In genomic region chr17:81828656-81829055, GRCh38 we compare ENCODE assay signal across 33 cellular contexts. TPM values are rescaled to one million over a fixed set of nuclear protein-coding genes. Genes with fewer than 3 reads are reported as not detected.
A peak's percentile ranks its signal among the peaks of the same experiment; 100 is the strongest.
DNase-seq lines count a peak whose midpoint lies in the region; ATAC-seq, FAIRE-seq and TF ChIP-seq lines count a peak whose summit lies in the region.
"Had no signal": no experiment of that assay in that cellular context is flagged by ENCODE, and none has a peak within 500 bp of the region (broad histone marks: within the 10 kb centered on the region; RNA-seq: fewer than 3 reads in every experiment).

No MANE protein-coding gene starts in this region.

- no peak overlapping the region for H3K4me3 ChIP-seq in HepG2 (replicated peaks in 1 of 3; ENCODE audit: insufficient read depth in 1 of 3, low read depth in 2 of 3, low read length in 3 of 3)
- H3K4me3 ChIP-seq: esophagus squamous epithelium, gastroesophageal sphincter, lung, SK-N-MC, spleen, tibial artery had no signal

- DNase-seq in HepG2 (ENCODE audit: low spot score) (no peak), HK-2 (ENCODE audit: unreplicated experiment) (no peak), substantia nigra (lab: John Stamatoyannopoulos, UW) (no peak)
- no peak for DNase-seq in stimulated activated effector memory CD8-positive, alpha-beta T cell treated with anti-CD3 and anti-CD28 coated beads, Interleukin-12 subunit alpha, Interleukin-12 subunit beta, amount 100 ng/mL, for 72 hours (ENCODE audit: low spot score in 2 of 2)
- DNase-seq: activated CD4-positive, alpha-beta T cell treated with anti-CD3 and anti-CD28 coated beads, Interleukin-2, amount 50 U/mL, for 4 hours; activated gamma-delta T cell treated with Interleukin-2 at 50 U/mL for 16 hours; CD8-positive, alpha-beta memory T cell; DMS53; effector memory CD8-positive, alpha-beta T cell; esophagus squamous epithelium; GDM1; MV-4-11; NCI-H510A treated with DMSO at 0.1 percent for 48 hours; NK-92 treated with Interleukin-12 subunit alpha and Interleukin-12 subunit beta, amount 100 ng/mL, for 24 hours; retina; spleen; stimulated activated CD4-positive, alpha-beta T cell treated with anti-CD3 and anti-CD28 coated beads, Interleukin-4, amount 100 ng/mL, for 1 hour; stimulated activated naive CD8-positive, alpha-beta T cell treated with anti-CD3 and anti-CD28 coated beads, Interleukin-15, Interleukin-2, amounts not matched to agents 100 U/mL and 50 U/mL, for 24 hours; tibial artery had no signal

- no peak overlapping the region for H3K27ac ChIP-seq in HepG2 (ENCODE audit: extremely low read length, insufficient read depth, low read length)
- no peak overlapping the region for H3K27ac ChIP-seq in substantia nigra (ENCODE audit: low read depth, low read length, poor library complexity, severe bottlenecking)
- H3K27ac ChIP-seq: gastroesophageal sphincter, KMS-11, tibial artery, VCaP had no signal

- ATAC-seq in HepG2 (no peak), GM21367 (IDR thresholded peaks at IDR 0.05; ENCODE audit: unreplicated experiment) (no peak)
- ATAC-seq in stimulated activated effector memory CD8-positive, alpha-beta T cell treated with anti-CD3 and anti-CD28 coated beads, Interleukin-12 subunit alpha, Interleukin-12 subunit beta, amount 100 ng/mL, for 72 hours: no peak
- ATAC-seq: effector memory CD8-positive, alpha-beta T cell; gastroesophageal sphincter; HCT116; stimulated activated naive CD8-positive, alpha-beta T cell treated with anti-CD3 and anti-CD28 coated beads, Interleukin-15, Interleukin-2, amounts not matched to agents 100 U/mL and 50 U/mL, for 24 hours had no signal

- H3K4me1 Mint-ChIP-seq in stimulated activated effector memory CD8-positive, alpha-beta T cell treated with anti-CD3 and anti-CD28 coated beads, Interleukin-12 subunit alpha, Interleukin-12 subunit beta, amount 100 ng/mL, for 72 hours: peaks cover 35% of the 10 kb centered on the region

- H3K9me3 ChIP-seq in HepG2 (ENCODE audit: low read length): no peaks in the 10 kb centered on the region
- H3K9me3 ChIP-seq: esophagus squamous epithelium, gastroesophageal sphincter, spleen, tibial artery had no signal

- H3K27me3 ChIP-seq in HepG2 (ENCODE audit: control insufficient read depth in 1 of 2, insufficient read depth in 2 of 2, low read length in 2 of 2): no peaks in the 10 kb centered on the region; a peak in 2 of 5 replicates
- H3K27me3 ChIP-seq: esophagus squamous epithelium, gastroesophageal sphincter, spleen, tibial artery had no signal

- no peak for TF ChIP-seq CTCF in HepG2 (CRISPR knock-in tag; IDR thresholded peaks at IDR 0.05)

- no peak for TF ChIP-seq RAD21 in HepG2 (CRISPR knock-in tag; IDR thresholded peaks at IDR 0.05)

- H3K4me3 Mint-ChIP-seq in stimulated activated effector memory CD8-positive, alpha-beta T cell treated with anti-CD3 and anti-CD28 coated beads, Interleukin-12 subunit alpha, Interleukin-12 subunit beta, amount 100 ng/mL, for 72 hours: no peak overlapping the region
- H3K4me3 Mint-ChIP-seq: effector memory CD8-positive, alpha-beta T cell had no signal

- FAIRE-seq in HepG2 (lab: Jason Lieb, UNC): no peak
- FAIRE-seq: colon, GM18507, keratinocyte had no signal

- WGBS in HepG2 (ENCODE audit: low lambda C conversion rate): 84% methylated on average over 6 of the region's 7 CpGs

- TF ChIP-seq EP300 in HepG2 (IDR thresholded peaks at IDR 0.05; ENCODE audit: low read depth in 2 of 2, low read length in 2 of 2): no peak
- TF ChIP-seq EP300 in HepG2 (CRISPR knock-in tag; IDR thresholded peaks at IDR 0.05; ENCODE audit: borderline replicate concordance): no peak

- no TSS peak for BruUV-seq in HepG2 (replicated peaks; lab: Mats Ljungman, UMichigan)

- H3K4me1 ChIP-seq in HepG2 (ENCODE audit: insufficient read depth, low read length): peaks cover 34% of the 10 kb centered on the region

- H3K4me2 ChIP-seq in HepG2 (ENCODE audit: low read depth, low read length): no peak overlapping the region
- H3K4me2 ChIP-seq: KMS-11 had no signal

- no peaks in the 10 kb centered on the region for H3K36me3 ChIP-seq in HepG2 (replicated peaks in 1 of 2; ENCODE audit: control insufficient read depth in 1 of 2, insufficient read depth in 2 of 2, low read length in 2 of 2)

- intact Hi-C loops in HepG2 (cut with micrococcal nuclease; ENCODE audit: unreplicated experiment): no loop called here

- H4K20me1 ChIP-seq in HepG2 (ENCODE audit: insufficient read depth, low read length): no peaks in the 10 kb centered on the region; the same call in 1 of the 2 replicates

- H3K27ac Mint-ChIP-seq in stimulated activated effector memory CD8-positive, alpha-beta T cell treated with anti-CD3 and anti-CD28 coated beads, Interleukin-12 subunit alpha, Interleukin-12 subunit beta, amount 100 ng/mL, for 72 hours: peak overlapping the region; percentile 54

- no peak overlapping the region for H2AFZ ChIP-seq in HepG2 (ENCODE audit: low read length)

- H3K9me3 Mint-ChIP-seq in stimulated activated effector memory CD8-positive, alpha-beta T cell treated with anti-CD3 and anti-CD28 coated beads, Interleukin-12 subunit alpha, Interleukin-12 subunit beta, amount 100 ng/mL, for 72 hours: no peaks in the 10 kb centered on the region
- H3K9me3 Mint-ChIP-seq: CD8-positive, alpha-beta memory T cell; effector memory CD8-positive, alpha-beta T cell had no signal

- CTCF ChIA-PET in HepG2 (lab: Yijun Ruan, JAX; ENCODE audit: low intra/inter-chr PET ratio, low total read pairs): no interaction called here

- TF ChIP-seq POLR2A in HepG2 (IDR thresholded peaks at IDR 0.05; ENCODE audit: insufficient read depth in 1 of 2, low read depth in 2 of 2, low read length in 2 of 2): no peak; a peak in 1 of 4 replicates

- peaks cover 17% of the 10 kb centered on the region for H3K36me3 Mint-ChIP-seq in stimulated activated effector memory CD8-positive, alpha-beta T cell treated with anti-CD3 and anti-CD28 coated beads, Interleukin-12 subunit alpha, Interleukin-12 subunit beta, amount 100 ng/mL, for 72 hours

- peak overlapping the region; percentile 23; the same call in 1 of the 2 replicates for H3K9ac ChIP-seq in HepG2 (ENCODE audit: insufficient read depth, low read depth, low read length)
- H3K9ac ChIP-seq: KMS-11 had no signal

- H3K79me2 ChIP-seq in HepG2 (ENCODE audit: insufficient read depth, low read length): peaks cover 19% of the 10 kb centered on the region

- POLR2A ChIA-PET in HepG2 (lab: Yijun Ruan, JAX): interaction anchor here (0.5 to 1.3 kb wide), 3 partner anchors 21 to 54 kb away, joined by 3 to 4 read pairs (median 3); no protein-coding TSS in a partner anchor

- in situ Hi-C loops in HepG2 (cut with HindIII; ENCODE audit: extremely low pct_ligation_motif_present, low pct_unique_long_range_greater_than_20kb): no loop called here

RNA-seq across cellular contexts. Expression of gene MCRIP1, which starts 4.4 kb away (rescaled TPM):
- 161 TPM for polyA plus RNA-seq in PFSK-1 (2012; ENCODE audit: insufficient read length, low read depth)
- 76.1 and 84.9 TPM in 2 replicates for total RNA-seq in HepG2 (2016; rRNA removed; fragmentation: Illumina TruSeq; extraction: Trizol)
- total RNA-seq in HepG2 (2016; cell fraction: cytosol; rRNA removed; fragmentation: Illumina TruSeq; extraction: Trizol; ENCODE audit: low read depth): 74.8 and 93.7 TPM in 2 replicates
- 73.6 and 90.1 TPM in 2 replicates for total RNA-seq in HepG2 (2016; cell fraction: insoluble cytoplasmic fraction; rRNA removed; fragmentation: Illumina TruSeq; extraction: Trizol)
- total RNA-seq in HepG2 (2016; cell fraction: membrane; rRNA removed; fragmentation: Illumina TruSeq; extraction: Trizol): 97.9 and 116 TPM in 2 replicates
- total RNA-seq in HepG2 (2016; cell fraction: nucleus; rRNA removed; fragmentation: Illumina TruSeq; extraction: Trizol): 29.3 and 32.8 TPM in 2 replicates
- polyA plus RNA-seq in HepG2 (2011; rRNA removed): 79.7 and 113 TPM in 2 replicates
- polyA plus RNA-seq in HepG2 (2011; cell fraction: cytosol; rRNA removed): 95.7 and 150 TPM in 2 replicates
- polyA plus RNA-seq in HepG2 (2011; cell fraction: nucleus; rRNA removed): 122 and 140 TPM in 2 replicates
- 44.7 and 56.7 TPM in 2 replicates for polyA plus RNA-seq in HepG2 (2012)
- 77.4 and 92.8 TPM in 2 replicates for polyA plus RNA-seq in HepG2 (2016; cell fraction: cytosol; fragmentation: Illumina TruSeq; extraction: Trizol; ENCODE audit: low read depth)
- polyA plus RNA-seq in HepG2 (2016; cell fraction: insoluble cytoplasmic fraction; fragmentation: Illumina TruSeq; extraction: Trizol; ENCODE audit: low read depth): 75.3 and 82.0 TPM in 2 replicates
- 86.8 and 108 TPM in 2 replicates for polyA plus RNA-seq in HepG2 (2016; cell fraction: membrane; fragmentation: Illumina TruSeq; extraction: Trizol; ENCODE audit: low read depth)
- 63.7 and 68.1 TPM in 2 replicates for polyA plus RNA-seq in HepG2 (2016; cell fraction: nucleus; fragmentation: Illumina TruSeq; extraction: Trizol; ENCODE audit: insufficient read depth, low read depth)
- polyA minus RNA-seq in HepG2 (2011; rRNA and poly(A)+ RNA removed; ENCODE audit: low replicate concordance): 1.6 and 50.7 TPM in 2 replicates
- 39.9 and 44.0 TPM in 2 replicates for polyA minus RNA-seq in HepG2 (2011; cell fraction: cytosol; rRNA and poly(A)+ RNA removed)
- 12.4 and 13.7 TPM in 2 replicates for polyA minus RNA-seq in HepG2 (2011; cell fraction: nucleus; rRNA and poly(A)+ RNA removed)

RNA-seq across cellular contexts. Expression of gene PPP1R27, which starts 6.2 kb away (rescaled TPM):
- not detected for polyA plus RNA-seq in PFSK-1 (2012; ENCODE audit: insufficient read length, low read depth)
- total RNA-seq in HepG2 (2016; rRNA removed; fragmentation: Illumina TruSeq; extraction: Trizol): 0.69 and 1.00 TPM in 2 replicates
- total RNA-seq in HepG2 (2016; cell fraction: cytosol; rRNA removed; fragmentation: Illumina TruSeq; extraction: Trizol; ENCODE audit: low read depth): 0.71 and 2.3 TPM in 2 replicates
- 1.3 TPM in 1 of 2 replicates, not detected in the other for total RNA-seq in HepG2 (2016; cell fraction: insoluble cytoplasmic fraction; rRNA removed; fragmentation: Illumina TruSeq; extraction: Trizol)
- total RNA-seq in HepG2 (2016; cell fraction: membrane; rRNA removed; fragmentation: Illumina TruSeq; extraction: Trizol): 1.00 and 1.2 TPM in 2 replicates
- total RNA-seq in HepG2 (2016; cell fraction: nucleus; rRNA removed; fragmentation: Illumina TruSeq; extraction: Trizol): 0.91 and 1.8 TPM in 2 replicates
- 0.17 and 0.33 TPM in 2 replicates for polyA plus RNA-seq in HepG2 (2011; rRNA removed)
- 0.55 and 1.1 TPM in 2 replicates for polyA plus RNA-seq in HepG2 (2011; cell fraction: cytosol; rRNA removed)
- 1.6 and 2.8 TPM in 2 replicates for polyA plus RNA-seq in HepG2 (2011; cell fraction: nucleus; rRNA removed)
- polyA plus RNA-seq in HepG2 (2012): 0.34 and 0.52 TPM in 2 replicates
- 0.57 and 1.0 TPM in 2 replicates for polyA plus RNA-seq in HepG2 (2016; cell fraction: cytosol; fragmentation: Illumina TruSeq; extraction: Trizol; ENCODE audit: low read depth)
- 1.7 TPM in 1 of 2 replicates, not detected in the other for polyA plus RNA-seq in HepG2 (2016; cell fraction: insoluble cytoplasmic fraction; fragmentation: Illumina TruSeq; extraction: Trizol; ENCODE audit: low read depth)
- polyA plus RNA-seq in HepG2 (2016; cell fraction: membrane; fragmentation: Illumina TruSeq; extraction: Trizol; ENCODE audit: low read depth): 0.56 TPM in 1 of 2 replicates, not detected in the other
- polyA plus RNA-seq in HepG2 (2016; cell fraction: nucleus; fragmentation: Illumina TruSeq; extraction: Trizol; ENCODE audit: insufficient read depth, low read depth): 2.1 TPM in 1 of 2 replicates, not detected in the other
- polyA minus RNA-seq in HepG2 (2011; rRNA and poly(A)+ RNA removed; ENCODE audit: low replicate concordance): 0.09 and 0.88 TPM in 2 replicates
- not detected in 2 replicates for polyA minus RNA-seq in HepG2 (2011; cell fraction: cytosol; rRNA and poly(A)+ RNA removed)
- polyA minus RNA-seq in HepG2 (2011; cell fraction: nucleus; rRNA and poly(A)+ RNA removed): 1.9 TPM in 1 of 2 replicates, not detected in the other
- total RNA-seq: CD8-positive, alpha-beta memory T cell; esophagus squamous epithelium; gastroesophageal sphincter; lung; RPMI7951; spleen; T-helper 2 cell treated with Interferon-gamma antibody and Interleukin-4, amounts not matched to agents 100 ng/mL and 5 ng/mL, for 36 hours had no signal
- polyA plus RNA-seq: CD8-positive, alpha-beta memory T cell had no signal

RNA-seq across cellular contexts. Expression of gene GCGR, which starts 24.7 kb away (rescaled TPM):
- not detected for polyA plus RNA-seq in PFSK-1 (2012; ENCODE audit: insufficient read length, low read depth)
- total RNA-seq in HepG2 (2016; rRNA removed; fragmentation: Illumina TruSeq; extraction: Trizol): 0.13 TPM in 1 of 2 replicates, not detected in the other
- total RNA-seq in HepG2 (2016; cell fraction: cytosol; rRNA removed; fragmentation: Illumina TruSeq; extraction: Trizol; ENCODE audit: low read depth): not detected in 2 replicates
- total RNA-seq in HepG2 (2016; cell fraction: insoluble cytoplasmic fraction; rRNA removed; fragmentation: Illumina TruSeq; extraction: Trizol): 0.15 TPM in 1 of 2 replicates, not detected in the other
- not detected in 2 replicates for total RNA-seq in HepG2 (2016; cell fraction: membrane; rRNA removed; fragmentation: Illumina TruSeq; extraction: Trizol)
- total RNA-seq in HepG2 (2016; cell fraction: nucleus; rRNA removed; fragmentation: Illumina TruSeq; extraction: Trizol): 0.31 TPM in 1 of 2 replicates, not detected in the other
- 0.04 and 0.27 TPM in 2 replicates for polyA plus RNA-seq in HepG2 (2011; rRNA removed)
- polyA plus RNA-seq in HepG2 (2011; cell fraction: cytosol; rRNA removed): 0.10 and 0.12 TPM in 2 replicates
- polyA plus RNA-seq in HepG2 (2011; cell fraction: nucleus; rRNA removed): 4.7 and 5.5 TPM in 2 replicates
- 0.07 and 0.27 TPM in 2 replicates for polyA plus RNA-seq in HepG2 (2012)
- polyA plus RNA-seq in HepG2 (2016; cell fraction: cytosol; fragmentation: Illumina TruSeq; extraction: Trizol; ENCODE audit: low read depth): not detected in 2 replicates
- polyA plus RNA-seq in HepG2 (2016; cell fraction: insoluble cytoplasmic fraction; fragmentation: Illumina TruSeq; extraction: Trizol; ENCODE audit: low read depth): not detected in 2 replicates
- polyA plus RNA-seq in HepG2 (2016; cell fraction: membrane; fragmentation: Illumina TruSeq; extraction: Trizol; ENCODE audit: low read depth): not detected in 2 replicates
- polyA plus RNA-seq in HepG2 (2016; cell fraction: nucleus; fragmentation: Illumina TruSeq; extraction: Trizol; ENCODE audit: insufficient read depth, low read depth): 0.31 and 0.60 TPM in 2 replicates
- polyA minus RNA-seq in HepG2 (2011; rRNA and poly(A)+ RNA removed; ENCODE audit: low replicate concordance): 0.14 and 0.26 TPM in 2 replicates
- not detected in 2 replicates for polyA minus RNA-seq in HepG2 (2011; cell fraction: cytosol; rRNA and poly(A)+ RNA removed)
- 0.52 and 0.87 TPM in 2 replicates for polyA minus RNA-seq in HepG2 (2011; cell fraction: nucleus; rRNA and poly(A)+ RNA removed)
- total RNA-seq: CD8-positive, alpha-beta memory T cell; esophagus squamous epithelium; omental fat pad; RPMI7951 had no signal
- polyA plus RNA-seq: CD8-positive, alpha-beta memory T cell; keratinocyte had no signal

RNA-seq across cellular contexts. Expression of gene P4HB, which starts 31.7 kb away (rescaled TPM):
- 1,753 TPM for polyA plus RNA-seq in PFSK-1 (2012; ENCODE audit: insufficient read length, low read depth)
- 337 and 782 TPM in 2 replicates for total RNA-seq in HepG2 (2016; rRNA removed; fragmentation: Illumina TruSeq; extraction: Trizol)
- 162 and 167 TPM in 2 replicates for total RNA-seq in HepG2 (2016; cell fraction: cytosol; rRNA removed; fragmentation: Illumina TruSeq; extraction: Trizol; ENCODE audit: low read depth)
- total RNA-seq in HepG2 (2016; cell fraction: insoluble cytoplasmic fraction; rRNA removed; fragmentation: Illumina TruSeq; extraction: Trizol): 282 and 813 TPM in 2 replicates
- total RNA-seq in HepG2 (2016; cell fraction: membrane; rRNA removed; fragmentation: Illumina TruSeq; extraction: Trizol): 299 and 300 TPM in 2 replicates
- total RNA-seq in HepG2 (2016; cell fraction: nucleus; rRNA removed; fragmentation: Illumina TruSeq; extraction: Trizol): 801 and 884 TPM in 2 replicates
- 181 and 185 TPM in 2 replicates for polyA plus RNA-seq in HepG2 (2011; rRNA removed)
- polyA plus RNA-seq in HepG2 (2011; cell fraction: cytosol; rRNA removed): 150 and 176 TPM in 2 replicates
- 517 and 557 TPM in 2 replicates for polyA plus RNA-seq in HepG2 (2011; cell fraction: nucleus; rRNA removed)
- polyA plus RNA-seq in HepG2 (2012): 1,462 and 1,524 TPM in 2 replicates
- 236 TPM in 2 replicates for polyA plus RNA-seq in HepG2 (2016; cell fraction: cytosol; fragmentation: Illumina TruSeq; extraction: Trizol; ENCODE audit: low read depth)
- 494 and 566 TPM in 2 replicates for polyA plus RNA-seq in HepG2 (2016; cell fraction: insoluble cytoplasmic fraction; fragmentation: Illumina TruSeq; extraction: Trizol; ENCODE audit: low read depth)
- polyA plus RNA-seq in HepG2 (2016; cell fraction: membrane; fragmentation: Illumina TruSeq; extraction: Trizol; ENCODE audit: low read depth): 378 and 399 TPM in 2 replicates
- 2,290 and 2,428 TPM in 2 replicates for polyA plus RNA-seq in HepG2 (2016; cell fraction: nucleus; fragmentation: Illumina TruSeq; extraction: Trizol; ENCODE audit: insufficient read depth, low read depth)
- 90.8 and 213 TPM in 2 replicates for polyA minus RNA-seq in HepG2 (2011; rRNA and poly(A)+ RNA removed; ENCODE audit: low replicate concordance)
- polyA minus RNA-seq in HepG2 (2011; cell fraction: cytosol; rRNA and poly(A)+ RNA removed): 303 and 378 TPM in 2 replicates
- polyA minus RNA-seq in HepG2 (2011; cell fraction: nucleus; rRNA and poly(A)+ RNA removed): 250 and 278 TPM in 2 replicates

RNA-seq across cellular contexts. Expression of gene ARHGDIA, which starts 42.5 kb away (rescaled TPM):
- polyA plus RNA-seq in PFSK-1 (2012; ENCODE audit: insufficient read length, low read depth): 1,120 TPM
- total RNA-seq in HepG2 (2016; rRNA removed; fragmentation: Illumina TruSeq; extraction: Trizol): 64.0 and 120 TPM in 2 replicates
- 25.7 and 26.7 TPM in 2 replicates for total RNA-seq in HepG2 (2016; cell fraction: cytosol; rRNA removed; fragmentation: Illumina TruSeq; extraction: Trizol; ENCODE audit: low read depth)
- total RNA-seq in HepG2 (2016; cell fraction: insoluble cytoplasmic fraction; rRNA removed; fragmentation: Illumina TruSeq; extraction: Trizol): 73.7 and 111 TPM in 2 replicates
- total RNA-seq in HepG2 (2016; cell fraction: membrane; rRNA removed; fragmentation: Illumina TruSeq; extraction: Trizol): 68.1 and 73.5 TPM in 2 replicates
- total RNA-seq in HepG2 (2016; cell fraction: nucleus; rRNA removed; fragmentation: Illumina TruSeq; extraction: Trizol): 66.3 and 84.1 TPM in 2 replicates
- polyA plus RNA-seq in HepG2 (2011; rRNA removed): 40.0 and 52.1 TPM in 2 replicates
- polyA plus RNA-seq in HepG2 (2011; cell fraction: cytosol; rRNA removed): 61.3 and 96.2 TPM in 2 replicates
- 174 and 191 TPM in 2 replicates for polyA plus RNA-seq in HepG2 (2011; cell fraction: nucleus; rRNA removed)
- 159 and 169 TPM in 2 replicates for polyA plus RNA-seq in HepG2 (2012)
- polyA plus RNA-seq in HepG2 (2016; cell fraction: cytosol; fragmentation: Illumina TruSeq; extraction: Trizol; ENCODE audit: low read depth): 89.7 and 102 TPM in 2 replicates
- 221 and 287 TPM in 2 replicates for polyA plus RNA-seq in HepG2 (2016; cell fraction: insoluble cytoplasmic fraction; fragmentation: Illumina TruSeq; extraction: Trizol; ENCODE audit: low read depth)
- 171 and 188 TPM in 2 replicates for polyA plus RNA-seq in HepG2 (2016; cell fraction: membrane; fragmentation: Illumina TruSeq; extraction: Trizol; ENCODE audit: low read depth)
- polyA plus RNA-seq in HepG2 (2016; cell fraction: nucleus; fragmentation: Illumina TruSeq; extraction: Trizol; ENCODE audit: insufficient read depth, low read depth): 248 and 249 TPM in 2 replicates
- 35.7 and 46.7 TPM in 2 replicates for polyA minus RNA-seq in HepG2 (2011; rRNA and poly(A)+ RNA removed; ENCODE audit: low replicate concordance)
- 54.0 and 54.8 TPM in 2 replicates for polyA minus RNA-seq in HepG2 (2011; cell fraction: cytosol; rRNA and poly(A)+ RNA removed)
- 52.7 and 57.6 TPM in 2 replicates for polyA minus RNA-seq in HepG2 (2011; cell fraction: nucleus; rRNA and poly(A)+ RNA removed)
